In the genomic region with DNA sequence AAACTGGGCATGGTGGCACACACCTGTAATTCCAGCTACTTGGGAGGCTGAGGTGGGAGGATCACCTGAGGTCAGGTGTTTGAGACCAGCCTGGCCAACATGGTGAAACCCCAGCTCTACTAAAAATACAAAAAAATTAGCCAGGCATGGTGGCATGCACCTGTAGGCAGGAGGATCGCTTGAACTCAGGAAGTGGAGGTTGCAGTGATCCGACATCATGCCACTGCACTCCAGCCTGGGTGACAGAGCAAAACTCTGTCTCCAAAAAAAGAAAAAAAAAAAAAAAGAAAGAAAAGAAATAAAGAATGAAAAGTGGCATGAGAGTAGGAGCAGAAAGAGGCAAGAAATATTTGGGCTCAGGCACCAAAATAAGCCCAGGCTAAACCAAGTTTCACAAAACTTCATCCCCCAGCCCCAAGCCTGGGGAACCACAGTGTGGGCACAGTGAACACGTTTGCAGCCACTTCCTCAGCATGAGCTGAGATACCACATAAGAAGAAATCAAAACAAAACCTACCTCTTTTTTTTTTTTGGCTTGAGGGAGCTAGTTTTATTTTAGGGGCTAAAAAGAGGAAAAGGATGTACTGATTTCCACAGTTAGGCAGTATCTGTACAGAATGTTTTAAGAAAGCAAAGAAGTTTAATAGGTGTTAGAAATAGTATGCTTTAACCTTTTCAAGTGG, we compare ENCODE assay signal across 8 cellular contexts. TPM values are rescaled to one million over a fixed set of nuclear protein-coding genes. Genes with fewer than 3 reads are reported as not detected.
A peak's percentile ranks its signal among the peaks of the same experiment; 100 is the strongest.
DNase-seq lines count a peak whose midpoint lies in the region; ATAC-seq and TF ChIP-seq lines count a peak whose summit lies in the region.
"Not testable (repeated sequence)": the region's sequence is repeated elsewhere in the genome, so short reads cannot be mapped to it uniquely, and the experiment has no call there.

No MANE protein-coding gene starts in this region.

- not testable (repeated sequence) for H3K9me3 Mint-ChIP-seq in central memory CD8-positive, alpha-beta T cell

- H3K4me1 ChIP-seq in stomach = peaks cover 0 to 40% (median 18%) of the 10 kb centered on the region in 4 donors

- not testable (repeated sequence) for H3K36me3 Mint-ChIP-seq in central memory CD8-positive, alpha-beta T cell (ENCODE audit: insufficient read depth)

- H3K36me3 ChIP-seq in stomach = not testable (repeated sequence)

- TF ChIP-seq EP300 in stomach (IDR thresholded peaks at IDR 0.05) = not testable (repeated sequence)

- WGBS in stomach, 5 donors = 58 to 72% (median 66%) methylated on average over 3 of the region's 3 CpGs

- H3K27me3 Mint-ChIP-seq in central memory CD8-positive, alpha-beta T cell = not testable (repeated sequence)

- H3K9me3 ChIP-seq in stomach = not testable (repeated sequence)

- ATAC-seq in GM18511 (IDR thresholded peaks at IDR 0.05; ENCODE audit: unreplicated experiment) (peak; percentile 58), GM21528 (IDR thresholded peaks at IDR 0.05; ENCODE audit: low FRiP score, unreplicated experiment) (peak; percentile 56), HG03354 (IDR thresholded peaks at IDR 0.05; ENCODE audit: poor library complexity, severe bottlenecking, unreplicated experiment) (peak; percentile 50)
- ATAC-seq in central memory CD8-positive, alpha-beta T cell (replicated peaks; ENCODE audit: extremely low read depth, poor library complexity, severe bottlenecking) = peak; percentile 97

- TF ChIP-seq POLR2A in stomach (IDR thresholded peaks at IDR 0.05) = not testable (repeated sequence)

- not testable (repeated sequence) for H3K4me3 ChIP-seq in stomach

- H3K4me1 Mint-ChIP-seq in central memory CD8-positive, alpha-beta T cell = peaks cover 26% of the 10 kb centered on the region

- peak overlapping the region; percentile 76 for H3K27ac Mint-ChIP-seq in central memory CD8-positive, alpha-beta T cell (ENCODE audit: low read depth)

- peak overlapping the region; percentile 65 for H3K4me3 Mint-ChIP-seq in central memory CD8-positive, alpha-beta T cell

- DNase-seq in SIG-M5 treated with dmso at 0.1 percent for 504 hours (lab: John Stamatoyannopoulos, UW; ENCODE audit: unreplicated experiment) (peak; percentile 64), putamen (ENCODE audit: low spot score) (peak; percentile 34)
- DNase-seq in activated CD8-positive, alpha-beta memory T cell treated with anti-CD3 and anti-CD28 coated beads, Interleukin-2, amount 50 U/mL, for 4 hours = peak; percentile 39
- DNase-seq in central memory CD8-positive, alpha-beta T cell (ENCODE audit: low spot score in 2 of 2) = peak; percentile 30 to 51
- DNase-seq in stomach = not testable (repeated sequence)

- TF ChIP-seq CTCF in stomach (IDR thresholded peaks at IDR 0.05) = not testable (repeated sequence)

- peak overlapping the region in 3 of 5 donors; percentile 7 to 78 (median 75) for H3K27ac ChIP-seq in stomach

- not testable (repeated sequence) for H3K27me3 ChIP-seq in stomach

- intact Hi-C loops in stomach (cut with DNase I; ENCODE audit: low total_unique reads) = loop anchor here (10.0 kb wide), 1 partner anchor 465 kb away; no protein-coding TSS in a partner anchor

RNA-seq across cellular contexts. Expression of gene GLRX, which starts 46.8 kb away (rescaled TPM):
- total RNA-seq in stomach = 10 to 100 TPM; 11.3 to 30.4 (median 14.0) TPM
- 100 to 1,000 TPM in 1 of 3 donors, 10 to 100 TPM in 2; 51.0 to 211 (median 65.7) TPM for polyA plus RNA-seq in stomach
